ENCODE assay signal across 16 cellular contexts in the genomic region with DNA sequence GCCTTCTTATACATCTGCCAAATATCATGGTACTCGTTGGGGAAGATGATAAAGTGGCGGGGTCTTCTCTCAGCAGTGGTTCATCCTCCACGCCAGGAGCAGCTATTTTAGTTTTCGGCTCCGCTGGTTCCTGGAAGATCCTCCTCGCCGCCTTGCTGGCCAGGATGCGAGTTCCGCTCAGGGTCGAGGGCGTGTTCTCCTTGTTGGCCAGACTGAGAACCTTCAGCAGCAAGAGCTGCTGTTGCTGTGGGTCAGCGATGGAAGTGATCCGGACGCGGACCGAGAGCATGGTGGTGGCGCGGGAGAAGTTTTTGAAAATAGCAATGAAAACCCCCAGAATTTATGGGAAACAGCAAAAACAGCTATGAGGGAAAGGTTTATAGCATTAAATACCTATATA. TPM values are rescaled to one million over a fixed set of nuclear protein-coding genes. Genes with fewer than 3 reads are reported as not detected.
DNase-seq lines count a peak whose midpoint lies in the region; ATAC-seq and TF ChIP-seq lines count a peak whose summit lies in the region.
"Had no signal": no experiment of that assay in that cellular context is flagged by ENCODE, and none has a peak within 500 bp of the region (broad histone marks: within the 10 kb centered on the region; RNA-seq: fewer than 3 reads in every experiment).

No MANE protein-coding gene starts in this region.

- peaks cover 5% of the 10 kb centered on the region for H3K4me1 Mint-ChIP-seq in activated T-cell treated with anti-CD3 and anti-CD28 coated beads, Interleukin-2, amount 50 U/mL, for 72 hours (ENCODE audit: low read depth)
- peaks cover 3% of the 10 kb centered on the region for H3K4me1 Mint-ChIP-seq in activated CD8-positive, alpha-beta T cell treated with anti-CD3 and anti-CD28 coated beads, Interleukin-2, amount 10 ng/mL, durations not matched to agents 7 days and 5 days (ENCODE audit: low read depth)

- CTCF ChIA-PET in activated CD8-positive, alpha-beta T cell treated with anti-CD3 and anti-CD28 coated beads, Interleukin-2, amount 10 ng/mL, durations not matched to agents 7 days and 5 days (lab: Charles Lee), result interaction anchor here (1.9 to 10.4 kb wide), 3 partner anchors 65 to 151 kb away, joined by 4 to 223 read pairs (median 6); a partner anchor contains a TSS

- peak in 1 of 2 donors; percentile 55 for ATAC-seq in activated T-cell treated with anti-CD3 and anti-CD28 coated beads, Interleukin-2, amount 50 U/mL, for 72 hours (replicated peaks in 1 of 2)
- no peak for ATAC-seq in activated CD8-positive, alpha-beta T cell treated with anti-CD3 and anti-CD28 coated beads, Interleukin-2, amount 10 ng/mL, durations not matched to agents 7 days and 5 days
- ATAC-seq: activated CD4-positive, CD25-positive, alpha-beta regulatory T cell treated with anti-CD3 and anti-CD28 coated beads, Interleukin-2, amount 50 U/mL, for 24 hours; naive thymus-derived CD8-positive, alpha-beta T cell had no signal

- H3K36me3 Mint-ChIP-seq in activated T-cell treated with anti-CD3 and anti-CD28 coated beads, Interleukin-2, amount 50 U/mL, for 72 hours (ENCODE audit: insufficient read depth in 2 of 2), result no peaks in the 10 kb centered on the region
- H3K36me3 Mint-ChIP-seq in activated CD8-positive, alpha-beta T cell treated with anti-CD3 and anti-CD28 coated beads, Interleukin-2, amount 10 ng/mL, durations not matched to agents 7 days and 5 days (ENCODE audit: low read depth), result no peaks in the 10 kb centered on the region
- H3K36me3 Mint-ChIP-seq: naive thymus-derived CD8-positive, alpha-beta T cell had no signal

- no peak overlapping the region for H3K27ac ChIP-seq in coronary artery
- H3K27ac ChIP-seq: SK-N-MC had no signal

- peak overlapping the region in 1 of 2 donors; percentile 69 for H3K4me3 Mint-ChIP-seq in activated T-cell treated with anti-CD3 and anti-CD28 coated beads, Interleukin-2, amount 50 U/mL, for 72 hours
- no peak overlapping the region for H3K4me3 Mint-ChIP-seq in activated CD8-positive, alpha-beta T cell treated with anti-CD3 and anti-CD28 coated beads, Interleukin-2, amount 10 ng/mL, durations not matched to agents 7 days and 5 days

- H3K27ac Mint-ChIP-seq in activated T-cell treated with anti-CD3 and anti-CD28 coated beads, Interleukin-2, amount 50 U/mL, for 72 hours, result peak overlapping the region; percentile 57
- no peak overlapping the region for H3K27ac Mint-ChIP-seq in activated CD8-positive, alpha-beta T cell treated with anti-CD3 and anti-CD28 coated beads, Interleukin-2, amount 10 ng/mL, durations not matched to agents 7 days and 5 days
- H3K27ac Mint-ChIP-seq: naive thymus-derived CD8-positive, alpha-beta T cell had no signal

- peak in 1 of 2 donors; percentile 37 for DNase-seq in activated T-cell treated with anti-CD3 and anti-CD28 coated beads, Interleukin-2, amount 50 U/mL, for 72 hours
- DNase-seq in activated T-cell treated with anti-CD3 and anti-CD28 coated beads, Interleukin-2, amount 50 U/mL, for 1 hour, result no peak
- DNase-seq in Kasumi-1 (lab: John Stamatoyannopoulos, UW), result peak; percentile 23 to 29
- peak; percentile 64 for DNase-seq in fibroblast of gingiva (ENCODE audit: low read depth)
- DNase-seq in posterior vena cava (ENCODE audit: low spot score), result peak; percentile 93
- DNase-seq in coronary artery (ENCODE audit: low spot score), result no peak
- DNase-seq in activated CD8-positive, alpha-beta T cell treated with anti-CD3 and anti-CD28 coated beads, Interleukin-2, amount 10 ng/mL, durations not matched to agents 7 days and 5 days, result no peak
- no peak for DNase-seq in NCI-H2227 treated with DMSO at 0.1 percent for 48 hours (lab: John Stamatoyannopoulos, UW)
- DNase-seq: Caco-2; naive thymus-derived CD8-positive, alpha-beta T cell; NCI-H226 had no signal

- H3K4me3 ChIP-seq in coronary artery, result no peak overlapping the region
- H3K4me3 ChIP-seq: SK-N-MC had no signal

- H3K27me3 Mint-ChIP-seq in activated T-cell treated with anti-CD3 and anti-CD28 coated beads, Interleukin-2, amount 50 U/mL, for 72 hours (ENCODE audit: low read depth), result no peaks in the 10 kb centered on the region
- no peaks in the 10 kb centered on the region for H3K27me3 Mint-ChIP-seq in activated CD8-positive, alpha-beta T cell treated with anti-CD3 and anti-CD28 coated beads, Interleukin-2, amount 10 ng/mL, durations not matched to agents 7 days and 5 days (ENCODE audit: low read depth)
- H3K27me3 Mint-ChIP-seq: naive thymus-derived CD8-positive, alpha-beta T cell had no signal

- intact Hi-C loops in posterior vena cava (cut with DNase I), result loop anchor here (10.0 kb wide), 2 partner anchors 64 to 154 kb away; a partner anchor contains a TSS

- TF ChIP-seq CTCF in coronary artery (IDR thresholded peaks at IDR 0.05), result no peak

- POLR2A ChIA-PET in activated CD8-positive, alpha-beta T cell treated with anti-CD3 and anti-CD28 coated beads, Interleukin-2, amount 10 ng/mL, durations not matched to agents 7 days and 5 days (lab: Charles Lee), result no interaction called here

- H3K9me3 Mint-ChIP-seq in activated T-cell treated with anti-CD3 and anti-CD28 coated beads, Interleukin-2, amount 50 U/mL, for 72 hours, result no peaks in the 10 kb centered on the region
- H3K9me3 Mint-ChIP-seq in activated CD8-positive, alpha-beta T cell treated with anti-CD3 and anti-CD28 coated beads, Interleukin-2, amount 10 ng/mL, durations not matched to agents 7 days and 5 days (ENCODE audit: insufficient read depth), result no peaks in the 10 kb centered on the region
- H3K9me3 Mint-ChIP-seq: naive thymus-derived CD8-positive, alpha-beta T cell had no signal

RNA-seq across cellular contexts. Expression of a gene that starts 11.4 kb away (rescaled TPM):
- under 1 TPM in 1 of 2 donors, not detected in 1; 0.76 TPM for total RNA-seq in activated T-cell treated with anti-CD3 and anti-CD28 coated beads, Interleukin-2, amount 50 U/mL, for 72 hours
- total RNA-seq in posterior vena cava, result not detected
- not detected for total RNA-seq in activated CD8-positive, alpha-beta T cell treated with anti-CD3 and anti-CD28 coated beads, Interleukin-2, amount 10 ng/mL, durations not matched to agents 7 days and 5 days
- total RNA-seq: aorta; Caco-2; dermis microvascular lymphatic vessel endothelial cell; naive thymus-derived CD8-positive, alpha-beta T cell; skeletal muscle tissue had no signal

Comparison
In these comparisons a context has a peak if more than half of its experiments do, and no peak if none do; other contexts are left out.
1. DNase-seq: peak in Kasumi-1 (2 of 2), fibroblast of gingiva (single experiment) and posterior vena cava (single experiment); none in activated T-cell treated with anti-CD3 and anti-CD28 coated beads, Interleukin-2, amount 50 U/mL, for 1 hour (single experiment), coronary artery (single experiment), activated CD8-positive, alpha-beta T cell treated with anti-CD3 and anti-CD28 coated beads, Interleukin-2, amount 10 ng/mL, durations not matched to agents 7 days and 5 days (single experiment) and NCI-H2227 treated with DMSO at 0.1 percent for 48 hours (single experiment).